In the genomic region with DNA sequence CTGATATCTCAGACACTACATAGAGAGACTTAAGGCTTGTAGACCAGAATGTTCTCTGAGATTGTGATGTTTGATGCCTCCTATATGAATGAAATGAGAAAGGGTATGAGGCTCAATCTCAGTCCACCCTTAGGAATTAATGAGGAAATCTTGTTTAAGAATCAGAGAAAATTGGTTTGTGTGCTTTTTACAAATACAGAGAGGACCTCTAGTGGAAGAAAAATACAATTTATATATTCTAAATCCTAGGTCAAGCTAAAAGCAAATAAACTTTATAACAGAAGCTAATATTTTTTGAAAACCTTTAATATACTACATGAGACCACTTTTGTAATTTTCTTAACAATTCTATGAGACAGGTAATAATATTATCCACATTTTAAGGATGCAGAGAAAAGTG, we compare ENCODE assay signal across 19 cellular contexts. TPM values are rescaled to one million over a fixed set of nuclear protein-coding genes. Genes with fewer than 3 reads are reported as not detected.
DNase-seq lines count a peak whose midpoint lies in the region; FAIRE-seq and TF ChIP-seq lines count a peak whose summit lies in the region.
"Had no signal": no experiment of that assay in that cellular context is flagged by ENCODE, and none has a peak within 500 bp of the region (broad histone marks: within the 10 kb centered on the region; RNA-seq: fewer than 3 reads in every experiment).

No MANE protein-coding gene starts in this region.

- H3K27me3 ChIP-seq in GM06990 (replicated peaks; ENCODE audit: control insufficient read depth, insufficient read depth, low read length), result no peaks in the 10 kb centered on the region
- H3K27me3 ChIP-seq: BLaER1, esophagus squamous epithelium had no signal

- peak; percentile 5 for FAIRE-seq in RCC 7860 (lab: Jason Lieb, UNC)

- DNase-seq in GM06990 (ENCODE audit: extremely low read depth, insufficient read length) (no peak), RCC 7860 (ENCODE audit: low spot score) (no peak), epithelial cell of proximal tubule (ENCODE audit: low read depth) (no peak), SK-N-DZ (ENCODE audit: low spot score) (no peak), GM10248 (ENCODE audit: extremely low spot score) (no peak), MV-4-11 (lab: John Stamatoyannopoulos, UW) (no peak)
- no peak for DNase-seq in stimulated activated CD4-positive, alpha-beta T cell treated with anti-CD3 and anti-CD28 coated beads, Interleukin-1b, Interleukin-23, amount 100 ng/mL, for 48 hours
- DNase-seq: esophagus squamous epithelium; H7; NCI-H1048; NCI-H446; SIG-M5; stimulated activated CD4-positive, alpha-beta T cell treated with anti-CD3 and anti-CD28 coated beads, Interleukin-4, amount 100 ng/mL, for 24 hours had no signal

- CTCF ChIA-PET in GM10248 (lab: Yijun Ruan, JAX), result no interaction called here

- no peak overlapping the region for H3K27ac ChIP-seq in 22Rv1
- H3K27ac ChIP-seq: BLaER1, esophagus squamous epithelium had no signal

- H3K4me3 ChIP-seq in GM06990 (replicated peaks; ENCODE audit: low read depth, low read length), result no peak overlapping the region
- H3K4me3 ChIP-seq in epithelial cell of proximal tubule (ENCODE audit: low read depth, low read length), result no peak overlapping the region
- H3K4me3 ChIP-seq: BLaER1, esophagus squamous epithelium had no signal

- POLR2A ChIA-PET in GM10248 (lab: Yijun Ruan, JAX), result no interaction called here

- TF ChIP-seq CTCF in 22Rv1 (IDR thresholded peaks at IDR 0.05) (peak; percentile 27), GM06990 (IDR thresholded peaks at IDR 0.05; ENCODE audit: insufficient read depth, low read length, poor library complexity, severe bottlenecking) (peak; percentile 17), epithelial cell of proximal tubule (conservative IDR thresholded peaks at IDR 0.05; ENCODE audit: low read depth, low read length) (peak; percentile 36), GM10248 (IDR thresholded peaks at IDR 0.05; ENCODE audit: control extremely low read depth, extremely low read depth, low read depth, missing control alignments) (no peak)

- no peaks in the 10 kb centered on the region for H3K36me3 ChIP-seq in GM06990 (ENCODE audit: control insufficient read depth, insufficient read depth, low read length)
- H3K36me3 ChIP-seq: BLaER1, esophagus squamous epithelium had no signal

RNA-seq across cellular contexts. Expression of gene OR52H1, which starts 5.0 kb away (rescaled TPM):
- not detected in 2 replicates for total RNA-seq in epithelial cell of proximal tubule
- polyA plus RNA-seq in SK-N-DZ (2014; cell fraction: cytosol; rRNA removed), result not detected in 2 replicates
- not detected in 2 replicates for polyA plus RNA-seq in SK-N-DZ (2014; cell fraction: nucleus; rRNA removed)
- total RNA-seq: Daoy, H7, pulmonary artery endothelial cell had no signal

RNA-seq across cellular contexts. Expression of gene OR52B6, which starts 27.3 kb away (rescaled TPM):
- total RNA-seq in epithelial cell of proximal tubule, result not detected in 2 replicates
- not detected in 2 replicates for polyA plus RNA-seq in SK-N-DZ (2014; cell fraction: cytosol; rRNA removed)
- polyA plus RNA-seq in SK-N-DZ (2014; cell fraction: nucleus; rRNA removed), result not detected in 2 replicates
- total RNA-seq: activated naive CD4-positive, alpha-beta T cell treated with anti-CD3 and anti-CD28 coated beads, Interleukin-2, amount 50 U/mL, for 72 hours; Daoy; esophagus squamous epithelium; H7; mononuclear cell; pulmonary artery endothelial cell had no signal

RNA-seq across cellular contexts. Expression of gene UBQLNL, which starts 36.8 kb away (rescaled TPM):
- total RNA-seq in epithelial cell of proximal tubule, result 0.06 TPM in 1 of 2 replicates, not detected in the other
- polyA plus RNA-seq in SK-N-DZ (2014; cell fraction: cytosol; rRNA removed), result not detected in 2 replicates
- polyA plus RNA-seq in SK-N-DZ (2014; cell fraction: nucleus; rRNA removed), result 0.17 TPM in 1 of 2 replicates, not detected in the other
- total RNA-seq: Daoy, H7, pulmonary artery endothelial cell had no signal

RNA-seq across cellular contexts. Expression of gene TRIM6, which starts 43.1 kb away (rescaled TPM):
- 1.4 and 6.3 TPM in 2 replicates for total RNA-seq in epithelial cell of proximal tubule
- polyA plus RNA-seq in SK-N-DZ (2014; cell fraction: cytosol; rRNA removed), result 0.07 and 0.21 TPM in 2 replicates
- 0.03 and 3.7 TPM in 2 replicates for polyA plus RNA-seq in SK-N-DZ (2014; cell fraction: nucleus; rRNA removed)

RNA-seq across cellular contexts. Expression of gene UBQLN3, which starts 43.6 kb away (rescaled TPM):
- not detected in 2 replicates for total RNA-seq in epithelial cell of proximal tubule
- polyA plus RNA-seq in SK-N-DZ (2014; cell fraction: cytosol; rRNA removed), result not detected in 2 replicates
- polyA plus RNA-seq in SK-N-DZ (2014; cell fraction: nucleus; rRNA removed), result not detected in 2 replicates
- total RNA-seq: Daoy, esophagus squamous epithelium, H7, pulmonary artery endothelial cell had no signal
